Comparison of ENCODE assay signal across 17 cellular contexts in the genomic region with DNA sequence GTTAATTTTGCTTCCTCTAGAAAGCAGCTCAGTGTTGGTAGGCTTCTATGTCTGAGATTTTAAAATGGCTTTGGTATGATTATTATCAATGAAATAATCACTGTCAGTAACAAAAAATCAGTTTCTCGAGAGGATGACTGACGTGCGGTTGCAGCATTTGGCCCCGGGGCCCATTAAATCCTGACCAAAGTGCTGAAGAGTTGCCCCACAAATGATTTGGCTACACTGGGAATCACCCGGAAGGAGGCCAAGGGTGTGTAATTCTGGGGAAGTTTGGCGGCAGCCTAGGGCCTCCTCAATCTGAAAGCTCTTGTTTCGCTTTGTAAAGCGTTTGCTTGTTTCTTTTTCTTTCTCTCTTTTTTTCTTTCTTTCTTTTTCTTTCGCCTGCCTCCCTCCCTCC.
"Had no signal": no experiment of that assay in that cellular context is flagged by ENCODE, and none has a peak within 500 bp of the region (broad histone marks: within the 10 kb centered on the region; RNA-seq: fewer than 3 reads in every experiment).

No MANE protein-coding gene starts in this region.

- H3K9me3 Mint-ChIP-seq: activated naive CD4-positive, alpha-beta T cell treated with anti-CD3 and anti-CD28 coated beads for 36 hours; activated T-helper 2 cell treated with anti-CD3 and anti-CD28 coated beads, Interferon-gamma antibody, Interleukin-2, Interleukin-4, amounts not matched to agents 10 μg/mL and 5 μg/mL and 100 μg/mL, durations not matched to agents 14 hours and 24 hours and 36 hours; effector memory CD8-positive, alpha-beta T cell; T-helper 2 cell treated with Interferon-gamma antibody and Interleukin-4, amounts not matched to agents 5 μg/mL and 100 μg/mL, for 36 hours had no signal

- DNase-seq: activated CD4-positive, alpha-beta T cell treated with anti-CD3 and anti-CD28 coated beads, Interleukin-2, amount 50 U/mL, for 4 hours; activated CD4-positive, CD25-positive, alpha-beta regulatory T cell treated with anti-CD3 and anti-CD28 coated beads, Interleukin-2, amount 50 U/mL, for 72 hours; activated naive CD4-positive, alpha-beta T cell treated with anti-CD3 and anti-CD28 coated beads for 36 hours; activated T-cell treated with anti-CD3 and anti-CD28 coated beads, Interleukin-2, amount 50 U/mL, for 1 hour; dermis blood vessel endothelial cell; effector memory CD8-positive, alpha-beta T cell; hippocampal formation; left ventricle myocardium inferior; mucosa of descending colon; naive thymus-derived CD8-positive, alpha-beta T cell; small intestine; stimulated activated CD4-positive, alpha-beta T cell treated with anti-CD3 and anti-CD28 coated beads, Interleukin-4, amount 100 ng/mL, for 24 hours; stimulated activated naive CD4-positive, alpha-beta T cell; transverse colon had no signal

- H3K4me1 Mint-ChIP-seq: memory B cell had no signal

- H3K36me3 Mint-ChIP-seq: memory B cell; naive thymus-derived CD8-positive, alpha-beta T cell had no signal

- ATAC-seq: effector memory CD8-positive, alpha-beta T cell; mucosa of descending colon; naive thymus-derived CD8-positive, alpha-beta T cell had no signal

- H3K4me3 Mint-ChIP-seq: activated naive CD4-positive, alpha-beta T cell treated with anti-CD3 and anti-CD28 coated beads for 36 hours; effector memory CD8-positive, alpha-beta T cell; memory B cell; naive thymus-derived CD8-positive, alpha-beta T cell; T-helper 2 cell treated with Interferon-gamma antibody and Interleukin-4, amounts not matched to agents 5 μg/mL and 100 μg/mL, for 36 hours had no signal

- H3K27ac Mint-ChIP-seq: activated naive CD4-positive, alpha-beta T cell treated with anti-CD3 and anti-CD28 coated beads for 36 hours; activated T-helper 2 cell treated with anti-CD3 and anti-CD28 coated beads, Interferon-gamma antibody, Interleukin-2, Interleukin-4, amounts not matched to agents 10 μg/mL and 5 μg/mL and 100 μg/mL, durations not matched to agents 14 hours and 24 hours and 36 hours; effector memory CD8-positive, alpha-beta T cell; memory B cell; T-helper 2 cell treated with Interferon-gamma antibody and Interleukin-4, amounts not matched to agents 5 μg/mL and 100 μg/mL, for 36 hours had no signal
